In genomic region chr1:23018661-23019093, GRCh38 we compare ENCODE assay signal across 9 cellular contexts. TPM values are rescaled to one million over a fixed set of nuclear protein-coding genes. Genes with fewer than 3 reads are reported as not detected.
DNase-seq lines count a peak whose midpoint lies in the region; TF ChIP-seq lines count a peak whose summit lies in the region.
"Had no signal": no experiment of that assay in that cellular context is flagged by ENCODE, and none has a peak within 500 bp of the region (broad histone marks: within the 10 kb centered on the region; RNA-seq: fewer than 3 reads in every experiment).

No MANE protein-coding gene starts in this region.

- H4K20me1 ChIP-seq in OCI-LY3 (ENCODE audit: insufficient read depth, low read length), result peaks cover 8% of the 10 kb centered on the region

- H3K4me1 ChIP-seq in OCI-LY3 (ENCODE audit: low read length) (peaks cover 15% of the 10 kb centered on the region), endodermal cell (ENCODE audit: control insufficient read depth, insufficient read depth, low read length) (no peaks in the 10 kb centered on the region)

- H3K9ac ChIP-seq in OCI-LY3 (ENCODE audit: low read length), result peak overlapping the region; percentile 89
- H3K9ac ChIP-seq in endodermal cell (ENCODE audit: extremely low read depth, low read length, poor library complexity, severe bottlenecking), result peak overlapping the region; percentile 97

- TF ChIP-seq CTCF in OCI-LY3 (IDR thresholded peaks at IDR 0.05; ENCODE audit: low read depth, low read length) (no peak), endodermal cell (conservative IDR thresholded peaks at IDR 0.05) (no peak), nephron progenitor cell (IDR thresholded peaks at IDR 0.05) (no peak)

- H3K4me1 Mint-ChIP-seq in endodermal cell (peaks cover 6% of the 10 kb centered on the region), nephron progenitor cell (peaks cover 29% of the 10 kb centered on the region)

- peak overlapping the region; percentile 100 for H2AFZ ChIP-seq in OCI-LY3 (ENCODE audit: low read depth, low read length)

- H3K4me3 Mint-ChIP-seq in endodermal cell, result peak overlapping the region; percentile 92
- H3K4me3 Mint-ChIP-seq in nephron progenitor cell, result peak overlapping the region; percentile 96

- peaks cover 19% of the 10 kb centered on the region for H3K36me3 Mint-ChIP-seq in endodermal cell (ENCODE audit: low read depth)
- H3K36me3 Mint-ChIP-seq in nephron progenitor cell (ENCODE audit: low read depth), result peaks cover 37% of the 10 kb centered on the region

- H3K79me2 ChIP-seq in OCI-LY3 (ENCODE audit: low read length), result peaks cover 44% of the 10 kb centered on the region

- H3K9me3 Mint-ChIP-seq in endodermal cell, result peaks cover 22% of the 10 kb centered on the region
- peaks cover 32% of the 10 kb centered on the region for H3K9me3 Mint-ChIP-seq in nephron progenitor cell

- H3K4me3 ChIP-seq in OCI-LY3 (ENCODE audit: low read length) (peak overlapping the region; percentile 99), endodermal cell (ENCODE audit: low read length) (peak overlapping the region; percentile 91)

- peak; percentile 68 for DNase-seq in DMS 273 (lab: John Stamatoyannopoulos, UW; ENCODE audit: unreplicated experiment)
- DNase-seq in DMS 273 treated with DMSO at 0.1 percent for 48 hours (lab: John Stamatoyannopoulos, UW), result no peak
- no peak for DNase-seq in endodermal cell
- no peak for DNase-seq in nephron progenitor cell
- DNase-seq in GM19240 (ENCODE audit: insufficient read length, low spot score), result no peak
- DNase-seq in NCI-H2107 (lab: John Stamatoyannopoulos, UW), result no peak
- no peak for DNase-seq in OCI-M1 (lab: John Stamatoyannopoulos, UW)

- 83 to 85% methylated on average over 4 to 10 of the region's 10 CpGs for WGBS in endodermal cell (ENCODE audit: insufficient coverage in 1 of 2, insufficient read length in 1 of 2), 2 experiments

- H3K9me3 ChIP-seq in OCI-LY3 (ENCODE audit: insufficient read depth, low read length), result no peaks in the 10 kb centered on the region
- peaks cover 23% of the 10 kb centered on the region for H3K9me3 ChIP-seq in endodermal cell (ENCODE audit: control insufficient read depth, low read length)

- H3K27ac ChIP-seq in OCI-LY3 (ENCODE audit: low read length) (peak overlapping the region; percentile 52; the same call in 1 of the 2 replicates), endodermal cell (ENCODE audit: low read depth, low read length) (peak overlapping the region; percentile 73)

- H3K27me3 ChIP-seq in OCI-LY3 (ENCODE audit: low read depth, low read length) (no peaks in the 10 kb centered on the region), endodermal cell (ENCODE audit: control insufficient read depth, insufficient read depth, low read length, poor library complexity, severe bottlenecking) (no peaks in the 10 kb centered on the region)

- H3K27ac Mint-ChIP-seq in endodermal cell (peak overlapping the region; percentile 96), nephron progenitor cell (peak overlapping the region; percentile 93)

- H3K27me3 Mint-ChIP-seq in endodermal cell (ENCODE audit: insufficient read depth) (no peaks in the 10 kb centered on the region), nephron progenitor cell (ENCODE audit: low read depth, poor library complexity) (no peaks in the 10 kb centered on the region)

- peaks cover 11% of the 10 kb centered on the region for H3K36me3 ChIP-seq in OCI-LY3 (replicated peaks; ENCODE audit: low read depth, low read length)
- H3K36me3 ChIP-seq in endodermal cell (ENCODE audit: control insufficient read depth, insufficient read depth, low read length), result peaks cover 6% of the 10 kb centered on the region

- H3K4me2 ChIP-seq in OCI-LY3 (ENCODE audit: low read length), result peak overlapping the region; percentile 91

RNA-seq across cellular contexts. Expression of gene KDM1A, which starts 0.6 kb away (rescaled TPM):
- 100 to 1,000 TPM; 153 to 204 TPM for total RNA-seq in endodermal cell
- polyA plus RNA-seq in endodermal cell (2013, experiment 1 of 2), result 217 TPM
- polyA plus RNA-seq in endodermal cell (2013, experiment 2 of 2), result 214 TPM

RNA-seq across cellular contexts. Expression of gene TEX46, which starts 3.0 kb away (rescaled TPM):
- total RNA-seq in endodermal cell, result not detected
- not detected for polyA plus RNA-seq in endodermal cell (2013, experiment 1 of 2)
- polyA plus RNA-seq in endodermal cell (2013, experiment 2 of 2), result not detected
- total RNA-seq: subcutaneous adipose tissue had no signal

RNA-seq across cellular contexts. Expression of gene LACTBL1, which starts 46.0 kb away (rescaled TPM):
- not detected for total RNA-seq in endodermal cell
- not detected for polyA plus RNA-seq in endodermal cell (2013, experiment 1 of 2)
- polyA plus RNA-seq in endodermal cell (2013, experiment 2 of 2), result not detected
- total RNA-seq: subcutaneous adipose tissue had no signal
